Comparison of ENCODE assay signal across 1 cellular context in genomic region chr9:101440714-101441230, GRCh38.
TF ChIP-seq lines count a peak whose summit lies in the region.

No MANE protein-coding gene starts in this region.

TF ChIP-seq in HepG2, 621 proteins besides CTCF, POLR2A, EP300 and RAD21 (continued from another document and continues in another):
- TF ChIP-seq DZIP1 (CRISPR knock-in tag; IDR thresholded peaks at IDR 0.05) = no peak
- TF ChIP-seq ZSCAN12 (CRISPR knock-in tag; IDR thresholded peaks at IDR 0.05) = no peak
- TF ChIP-seq ZNF142 (CRISPR knock-in tag; IDR thresholded peaks at IDR 0.05) = no peak
- no peak for TF ChIP-seq ZSCAN5A (CRISPR knock-in tag; IDR thresholded peaks at IDR 0.05; ENCODE audit: borderline replicate concordance)
- TF ChIP-seq PITX1 (CRISPR knock-in tag; IDR thresholded peaks at IDR 0.05) = no peak
- no peak for TF ChIP-seq TEF (CRISPR knock-in tag; IDR thresholded peaks at IDR 0.05)
- TF ChIP-seq MIXL1 (CRISPR knock-in tag; IDR thresholded peaks at IDR 0.05) = peak; percentile 81; the same call in 1 of the 2 replicates
- no peak for TF ChIP-seq PRDM15 (CRISPR knock-in tag; IDR thresholded peaks at IDR 0.05)
- peak; percentile 50; the same call in 1 of the 2 replicates for TF ChIP-seq GATAD2A (CRISPR knock-in tag; IDR thresholded peaks at IDR 0.05)
- TF ChIP-seq ZNF326 (CRISPR knock-in tag; IDR thresholded peaks at IDR 0.05; ENCODE audit: borderline replicate concordance) = no peak
- TF ChIP-seq TEAD2 (CRISPR knock-in tag; IDR thresholded peaks at IDR 0.05) = no peak
- no peak for TF ChIP-seq TRAFD1 (CRISPR knock-in tag; IDR thresholded peaks at IDR 0.05; ENCODE audit: borderline replicate concordance)
- no peak for TF ChIP-seq ZNF674 (CRISPR knock-in tag; IDR thresholded peaks at IDR 0.05; ENCODE audit: low read depth)
- TF ChIP-seq TCF7L2 (IDR thresholded peaks at IDR 0.05; ENCODE audit: low read depth, low read length) = no peak
- no peak for TF ChIP-seq ZNF704 (CRISPR knock-in tag; IDR thresholded peaks at IDR 0.05; ENCODE audit: borderline replicate concordance)
- TF ChIP-seq NONO (IDR thresholded peaks at IDR 0.05) = no peak
- no peak for TF ChIP-seq NONO (CRISPR knock-in tag; conservative IDR thresholded peaks at IDR 0.05)
- no peak for TF ChIP-seq KDM1A (CRISPR knock-in tag; IDR thresholded peaks at IDR 0.05)
- no peak for TF ChIP-seq NRL (CRISPR knock-in tag; IDR thresholded peaks at IDR 0.05; ENCODE audit: borderline replicate concordance)
- TF ChIP-seq RBM39 (IDR thresholded peaks at IDR 0.05; ENCODE audit: low read depth, low read length, poor library complexity, severe bottlenecking) = no peak
- no peak for TF ChIP-seq E2F2 (CRISPR knock-in tag; IDR thresholded peaks at IDR 0.05; ENCODE audit: borderline replicate concordance)
- peak; percentile 69; the same call in 1 of the 2 replicates for TF ChIP-seq ZNF44 (CRISPR knock-in tag; IDR thresholded peaks at IDR 0.05)
- TF ChIP-seq TRIM22 (IDR thresholded peaks at IDR 0.05) = no peak
- no peak for TF ChIP-seq ZNF777 (CRISPR knock-in tag; IDR thresholded peaks at IDR 0.05)
- TF ChIP-seq NR2F6 (IDR thresholded peaks at IDR 0.05) = 0 out of 2 replicates have a peak, but pooled peaks have one; percentile 25
- no peak for TF ChIP-seq NR2F6 (CRISPR knock-in tag; IDR thresholded peaks at IDR 0.05)
- no peak for TF ChIP-seq ZZZ3 (CRISPR knock-in tag; IDR thresholded peaks at IDR 0.05; ENCODE audit: borderline replicate concordance)
- no peak for TF ChIP-seq WIZ (CRISPR knock-in tag; IDR thresholded peaks at IDR 0.05)
- TF ChIP-seq SMAD3 (CRISPR knock-in tag; IDR thresholded peaks at IDR 0.05) = no peak
- TF ChIP-seq ZNF343 (CRISPR knock-in tag; IDR thresholded peaks at IDR 0.05) = no peak
- TF ChIP-seq POGK (CRISPR knock-in tag; conservative IDR thresholded peaks at IDR 0.05) = no peak
- TF ChIP-seq DBP (CRISPR knock-in tag; IDR thresholded peaks at IDR 0.05; ENCODE audit: not compliant biosample characterization) = no peak
- TF ChIP-seq ZNF224 (CRISPR knock-in tag; IDR thresholded peaks at IDR 0.05) = no peak
- no peak for TF ChIP-seq MZF1 (CRISPR knock-in tag; IDR thresholded peaks at IDR 0.05; ENCODE audit: borderline replicate concordance)
- TF ChIP-seq ZNF329 (CRISPR knock-in tag; IDR thresholded peaks at IDR 0.05; ENCODE audit: low read depth) = no peak
- TF ChIP-seq ZNF629 (CRISPR knock-in tag; conservative IDR thresholded peaks at IDR 0.05) = 0 out of 2 replicates have a peak, but pooled peaks have one; percentile 5
